Comparison of ENCODE assay signal across 8 cellular contexts in genomic region chr1:156704930-156705320, GRCh38. TPM values are rescaled to one million over a fixed set of nuclear protein-coding genes. Genes with fewer than 3 reads are reported as not detected.
DNase-seq lines count a peak whose midpoint lies in the region; ATAC-seq and TF ChIP-seq lines count a peak whose summit lies in the region.

No MANE protein-coding gene starts in this region.

- H3K9me3 Mint-ChIP-seq in glutamatergic neuron (ENCODE audit: unreplicated experiment) (no peaks in the 10 kb centered on the region), progenitor cell of endocrine pancreas (ENCODE audit: low read depth) (no peaks in the 10 kb centered on the region)

- CTCF ChIA-PET in HEK293 (lab: Yijun Ruan, JAX) = interaction anchor here (0.7 to 20.2 kb wide), 12 partner anchors 11 to 259 kb away, joined by 3 to 579 read pairs (median 14); partner anchors contain the start of gene PRCC

- DNase-seq in A172 (ENCODE audit: low spot score) (peak; percentile 72), glutamatergic neuron (peak; percentile 39), progenitor cell of endocrine pancreas (ENCODE audit: low spot score, unreplicated experiment) (no peak), NCI-H187 treated with DMSO at 0.1 percent for 48 hours (lab: John Stamatoyannopoulos, UW) (no peak)
- DNase-seq in activated T-cell treated with anti-CD3 and anti-CD28 coated beads, Interleukin-2, amount 50 U/mL, for 1 hour = peak; percentile 49

- peak overlapping the region; percentile 29; the same call in 1 of the 2 replicates for H3K27ac ChIP-seq in HEK293 (ENCODE audit: extremely low read depth, low read depth, low read length)

- peak overlapping the region; percentile 77 for H3K4me3 Mint-ChIP-seq in glutamatergic neuron (ENCODE audit: unreplicated experiment)
- H3K4me3 Mint-ChIP-seq in progenitor cell of endocrine pancreas (ENCODE audit: low read depth) = peak overlapping the region; percentile 79

- H3K27ac Mint-ChIP-seq in glutamatergic neuron (ENCODE audit: unreplicated experiment) (no peak overlapping the region), progenitor cell of endocrine pancreas (no peak overlapping the region)

- H3K4me1 ChIP-seq in HEK293 (ENCODE audit: control insufficient read depth, insufficient read depth, low read length) = peaks cover 12% of the 10 kb centered on the region

- H3K9me3 ChIP-seq in HEK293 (ENCODE audit: control insufficient read depth, insufficient read depth, low read depth, low read length) = no peaks in the 10 kb centered on the region

- TF ChIP-seq CTCF in HEK293 (tag by site-specific recombination; IDR thresholded peaks at IDR 0.05) (no peak; the same call in 1 of the 2 replicates), glutamatergic neuron (IDR thresholded peaks at IDR 0.05; ENCODE audit: partially characterized antibody, unreplicated experiment) (no peak), progenitor cell of endocrine pancreas (IDR thresholded peaks at IDR 0.05; ENCODE audit: unreplicated experiment) (no peak)

- POLR2A ChIA-PET in HEK293 (lab: Yijun Ruan, JAX) = interaction anchor here (4.9 kb wide), 1 partner anchor 15 kb away, joined by 43 read pairs; no protein-coding TSS in a partner anchor

- peaks cover 17% of the 10 kb centered on the region for H3K27me3 Mint-ChIP-seq in glutamatergic neuron (ENCODE audit: unreplicated experiment)
- peaks cover 10% of the 10 kb centered on the region for H3K27me3 Mint-ChIP-seq in progenitor cell of endocrine pancreas

- H3K4me3 ChIP-seq in HEK293 (ENCODE audit: low read depth, low read length) = peak overlapping the region; percentile 15

- ATAC-seq in HG02840 (IDR thresholded peaks at IDR 0.05; ENCODE audit: low FRiP score, unreplicated experiment) (no peak), GM21381 (IDR thresholded peaks at IDR 0.05; ENCODE audit: unreplicated experiment) (no peak)

- peaks cover 0 to 14% of the 10 kb centered on the region in 2 experiments; a peak in 1 of 3 replicates for H3K36me3 ChIP-seq in HEK293 (ENCODE audit: control insufficient read depth in 2 of 2, insufficient read depth in 1 of 2, low read length in 2 of 2)

- H3K36me3 Mint-ChIP-seq in glutamatergic neuron (ENCODE audit: unreplicated experiment) (no peaks in the 10 kb centered on the region), progenitor cell of endocrine pancreas (ENCODE audit: insufficient read depth) (no peaks in the 10 kb centered on the region)

- H3K4me1 Mint-ChIP-seq in glutamatergic neuron (ENCODE audit: low read depth, unreplicated experiment) (peaks cover 20% of the 10 kb centered on the region), progenitor cell of endocrine pancreas (ENCODE audit: low read depth) (peaks cover 37% of the 10 kb centered on the region)

TF ChIP-seq in HEK293, 187 proteins besides CTCF, POLR2A, EP300 and RAD21 (continues in another document):
- TF ChIP-seq KLF7 (tag by site-specific recombination; IDR thresholded peaks at IDR 0.05; ENCODE audit: borderline replicate concordance) = no peak
- TF ChIP-seq ZNF18 (tag by site-specific recombination; IDR thresholded peaks at IDR 0.05) = no peak
- peak; percentile 71 for TF ChIP-seq ZBTB7A (tag by site-specific recombination; IDR thresholded peaks at IDR 0.05; ENCODE audit: low read depth)
- peak; percentile 43; the same call in 1 of the 2 replicates for TF ChIP-seq ZBTB10 (tag by site-specific recombination; IDR thresholded peaks at IDR 0.05)
- peak; percentile 91 for TF ChIP-seq HIC1 (tag by site-specific recombination; IDR thresholded peaks at IDR 0.05)
- TF ChIP-seq BCL11B (tag by site-specific recombination; IDR thresholded peaks at IDR 0.05; ENCODE audit: low read depth) = no peak
- TF ChIP-seq ZSCAN30 (tag by site-specific recombination; IDR thresholded peaks at IDR 0.05) = peak; percentile 87
- no peak for TF ChIP-seq ZNF350 (tag by site-specific recombination; IDR thresholded peaks at IDR 0.05)

RNA-seq across cellular contexts. Expression of gene CRABP2, which starts 0.5 kb away (rescaled TPM):
- 5.4 and 6.3 TPM in 2 replicates for total RNA-seq in A172 (2014; rRNA removed; shearing (Covaris generic))
- total RNA-seq in glutamatergic neuron (ENCODE audit: unreplicated experiment) (2.4 TPM), progenitor cell of endocrine pancreas (70.4 and 125 TPM in 2 replicates)

RNA-seq across cellular contexts. Expression of gene METTL25B, which starts 23.3 kb away (rescaled TPM):
- 4.9 and 5.7 TPM in 2 replicates for total RNA-seq in A172 (2014; rRNA removed; shearing (Covaris generic))
- 27.1 TPM for total RNA-seq in glutamatergic neuron (ENCODE audit: unreplicated experiment)
- total RNA-seq in progenitor cell of endocrine pancreas = 40.0 and 42.4 TPM in 2 replicates

RNA-seq across cellular contexts. Expression of gene ISG20L2, which starts 23.6 kb away (rescaled TPM):
- 18.9 and 25.6 TPM in 2 replicates for total RNA-seq in A172 (2014; rRNA removed; shearing (Covaris generic))
- total RNA-seq in glutamatergic neuron (ENCODE audit: unreplicated experiment) (32.6 TPM), progenitor cell of endocrine pancreas (36.9 and 38.9 TPM in 2 replicates)

RNA-seq across cellular contexts. Expression of gene NES, which starts 27.7 kb away (rescaled TPM):
- total RNA-seq in A172 (2014; rRNA removed; shearing (Covaris generic)) = 60.4 and 105 TPM in 2 replicates
- total RNA-seq in glutamatergic neuron (ENCODE audit: unreplicated experiment) (375 TPM), progenitor cell of endocrine pancreas (33.9 and 39.2 TPM in 2 replicates)

RNA-seq across cellular contexts. Expression of gene MRPL24, which starts 36.0 kb away (rescaled TPM):
- total RNA-seq in A172 (2014; rRNA removed; shearing (Covaris generic)) = 133 and 138 TPM in 2 replicates
- 25.1 TPM for total RNA-seq in glutamatergic neuron (ENCODE audit: unreplicated experiment)
- 35.9 and 43.2 TPM in 2 replicates for total RNA-seq in progenitor cell of endocrine pancreas

Comparison
In these comparisons a context has a peak if more than half of its experiments do, and no peak if none do; other contexts are left out.
1. DNase-seq: peak in A172 (single experiment), activated T-cell treated with anti-CD3 and anti-CD28 coated beads, Interleukin-2, amount 50 U/mL, for 1 hour (single experiment) and glutamatergic neuron (single experiment); none in progenitor cell of endocrine pancreas (single experiment) and NCI-H187 treated with DMSO at 0.1 percent for 48 hours (single experiment).